8 cellular contexts compared by ENCODE assay signal in the genomic region with DNA sequence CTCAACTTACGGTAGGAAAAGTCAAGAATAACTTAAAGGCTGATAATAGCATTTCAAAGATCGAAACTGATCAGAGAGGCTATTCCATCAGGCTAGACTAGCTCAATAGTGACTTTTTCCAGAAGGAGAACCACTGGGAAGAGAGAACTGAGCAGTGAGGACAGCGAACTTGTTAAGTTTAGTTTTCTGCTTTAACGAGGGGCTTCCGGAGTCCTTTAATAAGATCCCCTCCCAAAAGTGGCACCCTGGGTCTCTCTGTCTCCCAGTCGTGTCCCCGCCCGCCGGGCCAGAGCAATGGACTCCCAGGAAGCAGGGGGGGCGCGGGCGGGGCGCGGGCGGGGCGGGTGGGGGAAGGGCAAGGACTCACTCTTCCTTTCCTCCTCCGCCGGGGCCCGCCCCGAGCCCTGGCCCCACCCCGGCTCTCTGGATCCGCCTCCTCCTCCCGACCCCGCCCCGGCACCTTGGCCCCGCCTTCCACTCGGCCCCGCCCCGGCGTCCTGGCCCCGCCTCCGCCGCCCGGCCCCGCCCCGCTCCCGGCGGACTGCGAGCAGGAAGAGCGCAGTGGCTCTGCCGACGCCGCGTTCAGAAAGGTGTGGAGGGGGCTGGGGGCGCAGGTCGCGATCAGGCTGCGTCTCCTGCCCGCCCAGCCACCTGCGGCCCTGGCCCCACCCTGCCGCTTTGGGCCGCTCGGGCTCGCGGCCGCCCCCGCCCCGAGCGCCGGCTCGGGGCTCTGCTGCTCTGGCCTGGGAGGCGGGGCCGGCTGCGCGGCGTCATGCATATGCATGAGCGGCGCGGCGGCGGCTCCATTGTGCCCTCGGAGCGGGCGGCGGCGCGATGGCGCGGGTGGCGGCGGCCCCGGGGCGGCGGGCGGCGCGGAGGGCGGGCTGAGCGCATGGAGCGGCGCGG.
DNase-seq lines count a peak whose midpoint lies in the region; ATAC-seq and TF ChIP-seq lines count a peak whose summit lies in the region.

A gene with protein sequence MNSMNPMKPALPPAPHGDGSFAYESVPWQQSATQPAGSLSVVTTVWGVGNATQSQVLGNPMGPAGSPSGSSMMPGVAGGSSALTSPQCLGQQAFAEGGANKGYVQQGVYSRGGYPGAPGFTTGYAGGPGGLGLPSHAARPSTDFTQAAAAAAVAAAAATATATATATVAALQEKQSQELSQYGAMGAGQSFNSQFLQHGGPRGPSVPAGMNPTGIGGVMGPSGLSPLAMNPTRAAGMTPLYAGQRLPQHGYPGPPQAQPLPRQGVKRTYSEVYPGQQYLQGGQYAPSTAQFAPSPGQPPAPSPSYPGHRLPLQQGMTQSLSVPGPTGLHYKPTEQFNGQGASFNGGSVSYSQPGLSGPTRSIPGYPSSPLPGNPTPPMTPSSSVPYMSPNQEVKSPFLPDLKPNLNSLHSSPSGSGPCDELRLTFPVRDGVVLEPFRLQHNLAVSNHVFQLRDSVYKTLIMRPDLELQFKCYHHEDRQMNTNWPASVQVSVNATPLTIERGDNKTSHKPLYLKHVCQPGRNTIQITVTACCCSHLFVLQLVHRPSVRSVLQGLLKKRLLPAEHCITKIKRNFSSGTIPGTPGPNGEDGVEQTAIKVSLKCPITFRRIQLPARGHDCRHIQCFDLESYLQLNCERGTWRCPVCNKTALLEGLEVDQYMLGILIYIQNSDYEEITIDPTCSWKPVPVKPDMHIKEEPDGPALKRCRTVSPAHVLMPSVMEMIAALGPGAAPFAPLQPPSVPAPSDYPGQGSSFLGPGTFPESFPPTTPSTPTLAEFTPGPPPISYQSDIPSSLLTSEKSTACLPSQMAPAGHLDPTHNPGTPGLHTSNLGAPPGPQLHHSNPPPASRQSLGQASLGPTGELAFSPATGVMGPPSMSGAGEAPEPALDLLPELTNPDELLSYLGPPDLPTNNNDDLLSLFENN (plus strand): TSS at position 806 of the 906 bp plus-strand sequence. CDS start 7,403 bp downstream, outside the sequence.

- no peak for TF ChIP-seq CTCF in choroid plexus epithelial cell (conservative IDR thresholded peaks at IDR 0.05; ENCODE audit: low read depth, low read length)

- peak within 1 kb of the TSS; percentile 80 for H3K4me3 ChIP-seq in choroid plexus epithelial cell (ENCODE audit: low read depth, low read length)

- peak; percentile 77 for ATAC-seq in HG03439 (IDR thresholded peaks at IDR 0.05; ENCODE audit: unreplicated experiment)

- TF ChIP-seq POLR2A in GM19193 (IDR thresholded peaks at IDR 0.05; ENCODE audit: extremely low read depth, insufficient read depth, insufficient read length) = peak; percentile 65

- DNase-seq in AML-193 (lab: John Stamatoyannopoulos, UW) = peak; percentile 54 to 71
- peak; percentile 79 for DNase-seq in NCI-H510A treated with DMSO at 0.1 percent for 48 hours (lab: John Stamatoyannopoulos, UW)
- peak; percentile 89 to 94 for DNase-seq in activated CD4-positive, alpha-beta T cell treated with anti-CD3 and anti-CD28 coated beads for 4 hours
- DNase-seq in choroid plexus epithelial cell (ENCODE audit: low read depth) = peak; percentile 90
- peak; percentile 86 for DNase-seq in kidney glomerular epithelial cell (lab: John Stamatoyannopoulos, UW)
- peak; percentile 87 to 90 for DNase-seq in stimulated activated CD4-positive, alpha-beta T cell treated with anti-CD3 and anti-CD28 coated beads, Interleukin-15, amount 100 ng/mL, for 48 hours (ENCODE audit: low read depth in 2 of 2)

Comparison
In these comparisons a context has a peak if more than half of its experiments do, and no peak if none do; other contexts are left out.
1. Peak in every context shown above with its lines: DNase-seq, ATAC-seq and H3K4me3 ChIP-seq.